ENCODE assay signal across 7 cellular contexts in the genomic region with DNA sequence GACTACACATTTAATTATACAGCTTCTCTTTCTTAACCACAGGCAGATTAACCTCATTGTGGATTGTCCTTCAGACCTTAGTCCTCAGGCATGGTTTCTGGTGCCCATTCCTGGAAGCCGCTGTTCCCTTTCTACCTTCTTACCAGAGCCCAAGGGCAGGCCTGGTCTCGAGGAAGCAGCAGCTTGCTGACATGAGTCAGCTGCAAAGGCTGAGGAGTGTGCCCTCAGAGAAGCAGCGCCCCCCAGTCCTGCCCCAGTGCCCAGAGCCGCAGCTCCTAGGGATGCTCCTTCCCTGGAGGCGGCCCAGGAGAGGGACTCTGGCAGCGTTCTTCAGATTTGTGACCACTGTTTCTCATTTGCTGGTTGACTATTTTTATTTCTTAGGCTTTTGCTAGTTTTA. TPM values are rescaled to one million over a fixed set of nuclear protein-coding genes. Genes with fewer than 3 reads are reported as not detected.
DNase-seq lines count a peak whose midpoint lies in the region; FAIRE-seq and TF ChIP-seq lines count a peak whose summit lies in the region.
"Not testable (repeated sequence)": the region's sequence is repeated elsewhere in the genome, so short reads cannot be mapped to it uniquely, and the experiment has no call there.

No MANE protein-coding gene starts in this region.

- H3K4me3 ChIP-seq in epithelial cell of esophagus (ENCODE audit: low read length); osteoblast (ENCODE audit: insufficient read depth, low read length): not testable (repeated sequence)

- FAIRE-seq in urothelium cell line (lab: Jason Lieb, UNC), result peak; percentile 27

- H3K4me2 ChIP-seq in osteoblast (ENCODE audit: insufficient read depth, low read length), result not testable (repeated sequence)

- not testable (repeated sequence) for H3K27me3 ChIP-seq in osteoblast (ENCODE audit: insufficient read depth, low read length)

- H3K9me3 ChIP-seq in osteoblast (ENCODE audit: low read depth, low read length), result not testable (repeated sequence)

- not testable (repeated sequence) for TF ChIP-seq CTCF in epithelial cell of esophagus (IDR thresholded peaks at IDR 0.05; ENCODE audit: insufficient read depth, low read depth, low read length, missing control alignments); osteoblast (IDR thresholded peaks at IDR 0.05; ENCODE audit: extremely low read depth, low read depth, low read length)

- not testable (repeated sequence) for H3K27ac ChIP-seq in osteoblast (ENCODE audit: low read depth, low read length)

- not testable (repeated sequence) for H3K79me2 ChIP-seq in osteoblast (ENCODE audit: insufficient read depth, low read length)

- not testable (repeated sequence) for H3K4me1 ChIP-seq in osteoblast (ENCODE audit: insufficient read depth, low read length)

- not testable (repeated sequence) for H4K20me1 ChIP-seq in osteoblast (ENCODE audit: insufficient read depth, low read length)

- in situ Hi-C loops in SK-MEL-5 (cut with HindIII; ENCODE audit: low pct_unique_long_range_greater_than_20kb, low sequenced_read_pairs), result not testable (repeated sequence)

- not testable (repeated sequence) for H3K36me3 ChIP-seq in osteoblast (ENCODE audit: insufficient read depth, low read length)

- peak overlapping the region; percentile 72 for H2AFZ ChIP-seq in osteoblast (ENCODE audit: low read length)

- DNase-seq in ELR (ENCODE audit: low read depth), result peak; percentile 18
- DNase-seq in HK-2 (ENCODE audit: unreplicated experiment), result peak; percentile 16
- peak; percentile 52 for DNase-seq in SK-MEL-5 (ENCODE audit: low read depth, low spot score)
- DNase-seq in epithelial cell of esophagus (ENCODE audit: low read depth), result peak; percentile 26
- peak; percentile 69 for DNase-seq in islet precursor cell
- peak; percentile 14 for DNase-seq in osteoblast (ENCODE audit: insufficient read length, low spot score, missing footprints)
- DNase-seq in urothelium cell line (ENCODE audit: low spot score), result not testable (repeated sequence)

RNA-seq across cellular contexts. Expression of a gene that starts 46.8 kb away (rescaled TPM):
- 74.9 and 76.4 TPM in 2 replicates for total RNA-seq in SK-MEL-5 (2014; rRNA removed; shearing (Covaris generic))
- 41.1 and 52.8 TPM in 2 replicates for polyA plus RNA-seq in SK-MEL-5 (2015; cell fraction: cytosol; rRNA removed)
- polyA plus RNA-seq in SK-MEL-5 (2015; cell fraction: nucleus; rRNA removed), result 43.4 and 70.5 TPM in 2 replicates
- total RNA-seq in osteoblast, result 39.5 and 47.0 TPM in 2 replicates
